ENCODE assay signal across 22 cellular contexts in the genomic region with DNA sequence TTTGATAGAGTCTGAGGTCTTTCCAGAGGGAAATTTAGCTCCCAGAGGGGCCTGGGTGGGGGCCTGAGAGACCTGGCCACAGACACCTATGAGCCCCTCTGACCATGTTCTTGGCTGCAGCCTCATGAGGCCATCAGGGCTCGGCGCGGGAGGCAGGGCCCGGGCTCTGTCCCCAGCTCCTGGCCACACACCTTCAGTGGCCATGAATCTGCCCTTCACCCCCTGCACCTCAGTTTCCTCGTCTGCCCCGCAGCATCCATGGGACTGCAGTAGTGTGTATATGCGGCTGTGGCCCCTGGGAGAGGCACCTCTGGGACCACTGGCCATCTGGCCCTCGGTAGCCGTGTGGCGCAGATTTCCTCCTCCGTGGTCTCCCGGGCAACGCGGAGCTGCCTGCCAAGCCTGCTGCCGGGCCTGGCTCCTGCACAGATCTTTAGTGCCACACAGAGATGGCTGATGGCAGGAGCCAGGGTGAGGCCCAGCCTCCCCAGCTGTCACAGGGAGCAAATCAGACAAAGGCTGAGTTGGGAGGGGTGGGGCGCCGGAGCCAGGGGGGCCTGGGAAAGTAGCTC. TPM values are rescaled to one million over a fixed set of nuclear protein-coding genes. Genes with fewer than 3 reads are reported as not detected.
DNase-seq lines count a peak whose midpoint lies in the region; ATAC-seq and TF ChIP-seq lines count a peak whose summit lies in the region.
"Had no signal": no experiment of that assay in that cellular context is flagged by ENCODE, and none has a peak within 500 bp of the region (broad histone marks: within the 10 kb centered on the region; RNA-seq: fewer than 3 reads in every experiment).

No MANE protein-coding gene starts in this region.

- H3K4me3 ChIP-seq in SK-N-SH (ENCODE audit: low read depth in 2 of 2, low read length in 1 of 2), result no peak overlapping the region
- H3K4me3 ChIP-seq: BLaER1, esophagus squamous epithelium, GM23338, mucosa of descending colon had no signal

- H3K27me3 ChIP-seq in SK-N-SH (ENCODE audit: insufficient read depth), result peaks cover 23% of the 10 kb centered on the region
- H3K27me3 ChIP-seq: BLaER1 had no signal

- H3K9ac ChIP-seq in SK-N-SH, result no peak overlapping the region
- H3K9ac ChIP-seq: BLaER1 had no signal

- H3K36me3 ChIP-seq in SK-N-SH (replicated peaks in 1 of 2; ENCODE audit: control insufficient read depth in 1 of 2, insufficient read depth in 2 of 2, low read length in 1 of 2), result no peaks in the 10 kb centered on the region
- H3K36me3 ChIP-seq: BLaER1, esophagus squamous epithelium had no signal

- H2AFZ ChIP-seq in SK-N-SH (ENCODE audit: low read depth), result no peak overlapping the region
- H2AFZ ChIP-seq: GM23338 had no signal

- H3K9me3 ChIP-seq in SK-N-SH, result no peaks in the 10 kb centered on the region
- H3K9me3 ChIP-seq: BLaER1, esophagus squamous epithelium, mucosa of descending colon had no signal

- no peak for TF ChIP-seq RAD21 in SK-N-SH (IDR thresholded peaks at IDR 0.05; ENCODE audit: low read length)

- DNase-seq in SK-N-SH (peak; percentile 65), caudate nucleus (lab: John Stamatoyannopoulos, UW) (peak in 46 of 61 donors; percentile 9 to 96 (median 34)), midbrain (lab: John Stamatoyannopoulos, UW) (peak; percentile 15), T-helper 9 cell (no peak), SW 1271 (lab: John Stamatoyannopoulos, UW) (no peak), DMS53 (lab: John Stamatoyannopoulos, UW) (no peak)
- DNase-seq: 8988T; activated CD4-positive, alpha-beta T cell treated with anti-CD3 and anti-CD28 coated beads, Interleukin-2, amount 10 ng/mL, durations not matched to agents 24 days and 14 days; activated naive CD8-positive, alpha-beta T cell treated with anti-CD3 and anti-CD28 coated beads, Interleukin-2, amount 50 U/mL, for 24 hours; effector CD4-positive, alpha-beta T cell; esophagus squamous epithelium; GF-D8; mucosa of descending colon; NCI-H1436; NCI-H2227 treated with DMSO at 0.1 percent for 48 hours; stimulated activated naive CD4-positive, alpha-beta T cell; trophoblast cell had no signal

- H3K4me1 ChIP-seq in SK-N-SH (ENCODE audit: control insufficient read depth in 1 of 2, insufficient read depth in 2 of 2, low read depth in 1 of 2, low read length in 1 of 2), result peaks cover 0 to 23% of the 10 kb centered on the region in 2 experiments; a peak in 2 of 4 replicates

- no peaks in the 10 kb centered on the region for H3K9me2 ChIP-seq in SK-N-SH

- no peaks in the 10 kb centered on the region for H4K20me1 ChIP-seq in SK-N-SH (ENCODE audit: insufficient read depth)
- H4K20me1 ChIP-seq: BLaER1 had no signal

- ATAC-seq in SK-N-SH treated with all-trans-retinoic acid at 6 μM for 48 hours, result no peak
- ATAC-seq in HG02884 (IDR thresholded peaks at IDR 0.05; ENCODE audit: unreplicated experiment), result no peak
- ATAC-seq: activated naive CD8-positive, alpha-beta T cell treated with anti-CD3 and anti-CD28 coated beads, Interleukin-2, amount 50 U/mL, for 24 hours; left lobe of liver; mucosa of descending colon had no signal

- H3K4me2 ChIP-seq in SK-N-SH, result no peak overlapping the region
- H3K4me2 ChIP-seq: BLaER1, GM23338 had no signal

- 62% methylated on average over 9 of the region's 17 CpGs for WGBS in SK-N-SH (ENCODE audit: low lambda C conversion rate)

- H3K27ac ChIP-seq in SK-N-SH (ENCODE audit: low read depth in 2 of 2, low read length in 1 of 2), result no peak overlapping the region
- H3K27ac ChIP-seq in caudate nucleus (ENCODE audit: low read depth, low read length), result no peak overlapping the region
- H3K27ac ChIP-seq: BLaER1 had no signal

- H3K79me2 ChIP-seq in SK-N-SH (ENCODE audit: insufficient read depth), result no peaks in the 10 kb centered on the region

- CTCF ChIA-PET in SK-N-SH (lab: Yijun Ruan, JAX), result interaction anchor here (0.6 to 7.6 kb wide), 9 partner anchors 7 to 105 kb away, joined by 3 to 50 read pairs (median 12); partner anchors contain the start of gene ADCYAP1R1

- no peaks in the 10 kb centered on the region for H3F3A ChIP-seq in SK-N-SH (replicated peaks; ENCODE audit: insufficient read depth)

- no peak for TF ChIP-seq CTCF in SK-N-SH (IDR thresholded peaks at IDR 0.05)

- POLR2A ChIA-PET in SK-N-SH (lab: Yijun Ruan, JAX), result no interaction called here

- TF ChIP-seq EP300 in SK-N-SH (IDR thresholded peaks at IDR 0.05; ENCODE audit: borderline replicate concordance in 1 of 2, low read depth in 1 of 2, low read length in 1 of 2), result no peak

TF ChIP-seq in SK-N-SH, 30 proteins besides CTCF, POLR2A, EP300 and RAD21:
- TF ChIP-seq, protein P1, sequence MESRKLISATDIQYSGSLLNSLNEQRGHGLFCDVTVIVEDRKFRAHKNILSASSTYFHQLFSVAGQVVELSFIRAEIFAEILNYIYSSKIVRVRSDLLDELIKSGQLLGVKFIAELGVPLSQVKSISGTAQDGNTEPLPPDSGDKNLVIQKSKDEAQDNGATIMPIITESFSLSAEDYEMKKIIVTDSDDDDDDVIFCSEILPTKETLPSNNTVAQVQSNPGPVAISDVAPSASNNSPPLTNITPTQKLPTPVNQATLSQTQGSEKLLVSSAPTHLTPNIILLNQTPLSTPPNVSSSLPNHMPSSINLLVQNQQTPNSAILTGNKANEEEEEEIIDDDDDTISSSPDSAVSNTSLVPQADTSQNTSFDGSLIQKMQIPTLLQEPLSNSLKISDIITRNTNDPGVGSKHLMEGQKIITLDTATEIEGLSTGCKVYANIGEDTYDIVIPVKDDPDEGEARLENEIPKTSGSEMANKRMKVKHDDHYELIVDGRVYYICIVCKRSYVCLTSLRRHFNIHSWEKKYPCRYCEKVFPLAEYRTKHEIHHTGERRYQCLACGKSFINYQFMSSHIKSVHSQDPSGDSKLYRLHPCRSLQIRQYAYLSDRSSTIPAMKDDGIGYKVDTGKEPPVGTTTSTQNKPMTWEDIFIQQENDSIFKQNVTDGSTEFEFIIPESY (IDR thresholded peaks at IDR 0.05; ENCODE audit: borderline replicate concordance, low read depth), result no peak
- TF ChIP-seq NRF1 (IDR thresholded peaks at IDR 0.05; ENCODE audit: low read depth, low read length) (no peak), FOXJ3 (CRISPR knock-in tag; IDR thresholded peaks at IDR 0.05) (no peak), MEF2A (IDR thresholded peaks at IDR 0.05; ENCODE audit: borderline replicate concordance, low read depth) (no peak)

TF ChIP-seq in SK-N-SH treated with all-trans-retinoic acid at 6 μM for 48 hours, 23 proteins besides CTCF, POLR2A, EP300 and RAD21 (continues in another document):
- TF ChIP-seq, protein P2, sequence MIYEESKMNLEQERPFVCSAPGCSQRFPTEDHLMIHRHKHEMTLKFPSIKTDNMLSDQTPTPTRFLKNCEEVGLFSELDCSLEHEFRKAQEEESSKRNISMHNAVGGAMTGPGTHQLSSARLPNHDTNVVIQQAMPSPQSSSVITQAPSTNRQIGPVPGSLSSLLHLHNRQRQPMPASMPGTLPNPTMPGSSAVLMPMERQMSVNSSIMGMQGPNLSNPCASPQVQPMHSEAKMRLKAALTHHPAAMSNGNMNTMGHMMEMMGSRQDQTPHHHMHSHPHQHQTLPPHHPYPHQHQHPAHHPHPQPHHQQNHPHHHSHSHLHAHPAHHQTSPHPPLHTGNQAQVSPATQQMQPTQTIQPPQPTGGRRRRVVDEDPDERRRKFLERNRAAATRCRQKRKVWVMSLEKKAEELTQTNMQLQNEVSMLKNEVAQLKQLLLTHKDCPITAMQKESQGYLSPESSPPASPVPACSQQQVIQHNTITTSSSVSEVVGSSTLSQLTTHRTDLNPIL (CRISPR knock-in tag; IDR thresholded peaks at IDR 0.05; ENCODE audit: low read depth), result no peak
- TF ChIP-seq ZNF8 (CRISPR knock-in tag; IDR thresholded peaks at IDR 0.05), result no peak
- TF ChIP-seq RARB (CRISPR knock-in tag; IDR thresholded peaks at IDR 0.05), result no peak
- no peak for TF ChIP-seq CSDC2 (CRISPR knock-in tag; IDR thresholded peaks at IDR 0.05)
- TF ChIP-seq ISL1 (CRISPR knock-in tag; IDR thresholded peaks at IDR 0.05), result no peak
- TF ChIP-seq POU6F1 (CRISPR knock-in tag; IDR thresholded peaks at IDR 0.05; ENCODE audit: borderline replicate concordance, low read depth), result no peak
- no peak for TF ChIP-seq TCF4 (CRISPR knock-in tag; IDR thresholded peaks at IDR 0.05; ENCODE audit: borderline replicate concordance)
- no peak for TF ChIP-seq ESRRG (CRISPR knock-in tag; IDR thresholded peaks at IDR 0.05)
- TF ChIP-seq PPARA (CRISPR knock-in tag; IDR thresholded peaks at IDR 0.05; ENCODE audit: borderline replicate concordance), result no peak
- TF ChIP-seq OSR1 (CRISPR knock-in tag; IDR thresholded peaks at IDR 0.05), result no peak
- TF ChIP-seq, protein P3, sequence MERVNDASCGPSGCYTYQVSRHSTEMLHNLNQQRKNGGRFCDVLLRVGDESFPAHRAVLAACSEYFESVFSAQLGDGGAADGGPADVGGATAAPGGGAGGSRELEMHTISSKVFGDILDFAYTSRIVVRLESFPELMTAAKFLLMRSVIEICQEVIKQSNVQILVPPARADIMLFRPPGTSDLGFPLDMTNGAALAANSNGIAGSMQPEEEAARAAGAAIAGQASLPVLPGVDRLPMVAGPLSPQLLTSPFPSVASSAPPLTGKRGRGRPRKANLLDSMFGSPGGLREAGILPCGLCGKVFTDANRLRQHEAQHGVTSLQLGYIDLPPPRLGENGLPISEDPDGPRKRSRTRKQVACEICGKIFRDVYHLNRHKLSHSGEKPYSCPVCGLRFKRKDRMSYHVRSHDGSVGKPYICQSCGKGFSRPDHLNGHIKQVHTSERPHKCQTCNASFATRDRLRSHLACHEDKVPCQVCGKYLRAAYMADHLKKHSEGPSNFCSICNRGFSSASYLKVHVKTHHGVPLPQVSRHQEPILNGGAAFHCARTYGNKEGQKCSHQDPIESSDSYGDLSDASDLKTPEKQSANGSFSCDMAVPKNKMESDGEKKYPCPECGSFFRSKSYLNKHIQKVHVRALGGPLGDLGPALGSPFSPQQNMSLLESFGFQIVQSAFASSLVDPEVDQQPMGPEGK (CRISPR knock-in tag; IDR thresholded peaks at IDR 0.05; ENCODE audit: borderline replicate concordance), result no peak
- no peak for TF ChIP-seq ZNF70 (CRISPR knock-in tag; IDR thresholded peaks at IDR 0.05)

RNA-seq across cellular contexts. Expression of gene ADCYAP1R1, which starts 23.6 kb away (rescaled TPM):
- 0.08 and 0.71 TPM in 2 replicates for polyA plus RNA-seq in SK-N-SH (2012; rRNA removed)
- polyA plus RNA-seq in SK-N-SH (2012; cell fraction: cytosol; rRNA removed), result 0.28 and 0.68 TPM in 2 replicates
- polyA plus RNA-seq in SK-N-SH (2012; cell fraction: nucleus; rRNA removed), result 0.17 and 0.34 TPM in 2 replicates

Comparison
In these comparisons a context has a peak if more than half of its experiments do, and no peak if none do; other contexts are left out.
1. DNase-seq: peak in SK-N-SH (single experiment), caudate nucleus (46 of 61) and midbrain (single experiment); none in T-helper 9 cell (single experiment), SW 1271 (0 of 2) and DMS53 (single experiment).